1 cellular context compared by ENCODE assay signal in the genomic region with DNA sequence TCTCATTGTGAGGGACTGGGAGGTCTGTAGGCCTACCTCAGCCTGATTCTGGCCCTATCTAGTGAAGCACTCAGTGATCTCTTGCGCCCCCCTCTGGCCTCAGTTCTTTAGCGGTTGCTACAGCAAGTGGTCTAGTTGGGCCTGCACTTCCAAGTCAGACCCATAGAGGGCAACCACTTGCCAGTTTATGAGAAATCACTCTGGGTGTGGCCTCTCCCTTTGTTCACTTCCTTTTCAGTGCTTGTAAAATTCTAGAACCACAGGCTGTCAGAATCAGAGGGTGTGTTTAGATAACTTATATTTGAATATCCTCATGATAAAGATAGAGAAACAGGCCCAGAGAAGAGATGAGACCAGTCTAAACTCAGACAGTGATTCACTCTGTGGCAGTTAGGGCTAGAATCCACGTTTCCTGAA.
TF ChIP-seq lines count a peak whose summit lies in the region.

No MANE protein-coding gene starts in this region.

TF ChIP-seq in K562, 482 proteins besides CTCF, POLR2A, EP300 and RAD21 (continued from another document and continues in another):
- TF ChIP-seq, protein P1, sequence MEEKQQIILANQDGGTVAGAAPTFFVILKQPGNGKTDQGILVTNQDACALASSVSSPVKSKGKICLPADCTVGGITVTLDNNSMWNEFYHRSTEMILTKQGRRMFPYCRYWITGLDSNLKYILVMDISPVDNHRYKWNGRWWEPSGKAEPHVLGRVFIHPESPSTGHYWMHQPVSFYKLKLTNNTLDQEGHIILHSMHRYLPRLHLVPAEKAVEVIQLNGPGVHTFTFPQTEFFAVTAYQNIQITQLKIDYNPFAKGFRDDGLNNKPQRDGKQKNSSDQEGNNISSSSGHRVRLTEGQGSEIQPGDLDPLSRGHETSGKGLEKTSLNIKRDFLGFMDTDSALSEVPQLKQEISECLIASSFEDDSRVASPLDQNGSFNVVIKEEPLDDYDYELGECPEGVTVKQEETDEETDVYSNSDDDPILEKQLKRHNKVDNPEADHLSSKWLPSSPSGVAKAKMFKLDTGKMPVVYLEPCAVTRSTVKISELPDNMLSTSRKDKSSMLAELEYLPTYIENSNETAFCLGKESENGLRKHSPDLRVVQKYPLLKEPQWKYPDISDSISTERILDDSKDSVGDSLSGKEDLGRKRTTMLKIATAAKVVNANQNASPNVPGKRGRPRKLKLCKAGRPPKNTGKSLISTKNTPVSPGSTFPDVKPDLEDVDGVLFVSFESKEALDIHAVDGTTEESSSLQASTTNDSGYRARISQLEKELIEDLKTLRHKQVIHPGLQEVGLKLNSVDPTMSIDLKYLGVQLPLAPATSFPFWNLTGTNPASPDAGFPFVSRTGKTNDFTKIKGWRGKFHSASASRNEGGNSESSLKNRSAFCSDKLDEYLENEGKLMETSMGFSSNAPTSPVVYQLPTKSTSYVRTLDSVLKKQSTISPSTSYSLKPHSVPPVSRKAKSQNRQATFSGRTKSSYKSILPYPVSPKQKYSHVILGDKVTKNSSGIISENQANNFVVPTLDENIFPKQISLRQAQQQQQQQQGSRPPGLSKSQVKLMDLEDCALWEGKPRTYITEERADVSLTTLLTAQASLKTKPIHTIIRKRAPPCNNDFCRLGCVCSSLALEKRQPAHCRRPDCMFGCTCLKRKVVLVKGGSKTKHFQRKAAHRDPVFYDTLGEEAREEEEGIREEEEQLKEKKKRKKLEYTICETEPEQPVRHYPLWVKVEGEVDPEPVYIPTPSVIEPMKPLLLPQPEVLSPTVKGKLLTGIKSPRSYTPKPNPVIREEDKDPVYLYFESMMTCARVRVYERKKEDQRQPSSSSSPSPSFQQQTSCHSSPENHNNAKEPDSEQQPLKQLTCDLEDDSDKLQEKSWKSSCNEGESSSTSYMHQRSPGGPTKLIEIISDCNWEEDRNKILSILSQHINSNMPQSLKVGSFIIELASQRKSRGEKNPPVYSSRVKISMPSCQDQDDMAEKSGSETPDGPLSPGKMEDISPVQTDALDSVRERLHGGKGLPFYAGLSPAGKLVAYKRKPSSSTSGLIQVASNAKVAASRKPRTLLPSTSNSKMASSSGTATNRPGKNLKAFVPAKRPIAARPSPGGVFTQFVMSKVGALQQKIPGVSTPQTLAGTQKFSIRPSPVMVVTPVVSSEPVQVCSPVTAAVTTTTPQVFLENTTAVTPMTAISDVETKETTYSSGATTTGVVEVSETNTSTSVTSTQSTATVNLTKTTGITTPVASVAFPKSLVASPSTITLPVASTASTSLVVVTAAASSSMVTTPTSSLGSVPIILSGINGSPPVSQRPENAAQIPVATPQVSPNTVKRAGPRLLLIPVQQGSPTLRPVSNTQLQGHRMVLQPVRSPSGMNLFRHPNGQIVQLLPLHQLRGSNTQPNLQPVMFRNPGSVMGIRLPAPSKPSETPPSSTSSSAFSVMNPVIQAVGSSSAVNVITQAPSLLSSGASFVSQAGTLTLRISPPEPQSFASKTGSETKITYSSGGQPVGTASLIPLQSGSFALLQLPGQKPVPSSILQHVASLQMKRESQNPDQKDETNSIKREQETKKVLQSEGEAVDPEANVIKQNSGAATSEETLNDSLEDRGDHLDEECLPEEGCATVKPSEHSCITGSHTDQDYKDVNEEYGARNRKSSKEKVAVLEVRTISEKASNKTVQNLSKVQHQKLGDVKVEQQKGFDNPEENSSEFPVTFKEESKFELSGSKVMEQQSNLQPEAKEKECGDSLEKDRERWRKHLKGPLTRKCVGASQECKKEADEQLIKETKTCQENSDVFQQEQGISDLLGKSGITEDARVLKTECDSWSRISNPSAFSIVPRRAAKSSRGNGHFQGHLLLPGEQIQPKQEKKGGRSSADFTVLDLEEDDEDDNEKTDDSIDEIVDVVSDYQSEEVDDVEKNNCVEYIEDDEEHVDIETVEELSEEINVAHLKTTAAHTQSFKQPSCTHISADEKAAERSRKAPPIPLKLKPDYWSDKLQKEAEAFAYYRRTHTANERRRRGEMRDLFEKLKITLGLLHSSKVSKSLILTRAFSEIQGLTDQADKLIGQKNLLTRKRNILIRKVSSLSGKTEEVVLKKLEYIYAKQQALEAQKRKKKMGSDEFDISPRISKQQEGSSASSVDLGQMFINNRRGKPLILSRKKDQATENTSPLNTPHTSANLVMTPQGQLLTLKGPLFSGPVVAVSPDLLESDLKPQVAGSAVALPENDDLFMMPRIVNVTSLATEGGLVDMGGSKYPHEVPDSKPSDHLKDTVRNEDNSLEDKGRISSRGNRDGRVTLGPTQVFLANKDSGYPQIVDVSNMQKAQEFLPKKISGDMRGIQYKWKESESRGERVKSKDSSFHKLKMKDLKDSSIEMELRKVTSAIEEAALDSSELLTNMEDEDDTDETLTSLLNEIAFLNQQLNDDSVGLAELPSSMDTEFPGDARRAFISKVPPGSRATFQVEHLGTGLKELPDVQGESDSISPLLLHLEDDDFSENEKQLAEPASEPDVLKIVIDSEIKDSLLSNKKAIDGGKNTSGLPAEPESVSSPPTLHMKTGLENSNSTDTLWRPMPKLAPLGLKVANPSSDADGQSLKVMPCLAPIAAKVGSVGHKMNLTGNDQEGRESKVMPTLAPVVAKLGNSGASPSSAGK (IDR thresholded peaks at IDR 0.05) = no peak
- TF ChIP-seq EP400 (IDR thresholded peaks at IDR 0.05) (peak; percentile 34; the same call in 1 of the 2 replicates), SETDB1 (IDR thresholded peaks at IDR 0.05; ENCODE audit: low read length) (no peak), ZNF140 (CRISPR knock-in tag; IDR thresholded peaks at IDR 0.05) (no peak), ZFP30 (CRISPR knock-in tag; IDR thresholded peaks at IDR 0.05; ENCODE audit: borderline replicate concordance) (no peak), ETV5 (CRISPR knock-in tag; IDR thresholded peaks at IDR 0.05; ENCODE audit: low read depth) (0 out of 2 replicates have a peak, but pooled peaks have one; percentile 52), ZNF217 (CRISPR knock-in tag; IDR thresholded peaks at IDR 0.05) (no peak), ZNF24 (IDR thresholded peaks at IDR 0.05) (peak; percentile 71; the same call in 1 of the 2 replicates), RFX1 (IDR thresholded peaks at IDR 0.05) (peak; percentile 22; the same call in 1 of the 2 replicates), TAL1 (IDR thresholded peaks at IDR 0.05) (peak; percentile 36; the same call in 1 of the 2 replicates), NBN (IDR thresholded peaks at IDR 0.05; ENCODE audit: low read depth) (peak; percentile 52), SNRNP70 (optimal IDR thresholded peaks at IDR 0.05; ENCODE audit: low read depth, low read length) (no peak), ZNF589 (CRISPR knock-in tag; IDR thresholded peaks at IDR 0.05; ENCODE audit: low read depth) (no peak), DACH1 (IDR thresholded peaks at IDR 0.05; ENCODE audit: partially characterized antibody) (no peak), XRCC5 (IDR thresholded peaks at IDR 0.05; ENCODE audit: low read depth, low read length) (peak; percentile 88; the same call in 1 of the 2 replicates), BRD4 (IDR thresholded peaks at IDR 0.05) (no peak), GATAD2A (IDR thresholded peaks at IDR 0.05) (no peak), ZNF3 (CRISPR knock-in tag; IDR thresholded peaks at IDR 0.05) (no peak)
- TF ChIP-seq, protein P2, sequence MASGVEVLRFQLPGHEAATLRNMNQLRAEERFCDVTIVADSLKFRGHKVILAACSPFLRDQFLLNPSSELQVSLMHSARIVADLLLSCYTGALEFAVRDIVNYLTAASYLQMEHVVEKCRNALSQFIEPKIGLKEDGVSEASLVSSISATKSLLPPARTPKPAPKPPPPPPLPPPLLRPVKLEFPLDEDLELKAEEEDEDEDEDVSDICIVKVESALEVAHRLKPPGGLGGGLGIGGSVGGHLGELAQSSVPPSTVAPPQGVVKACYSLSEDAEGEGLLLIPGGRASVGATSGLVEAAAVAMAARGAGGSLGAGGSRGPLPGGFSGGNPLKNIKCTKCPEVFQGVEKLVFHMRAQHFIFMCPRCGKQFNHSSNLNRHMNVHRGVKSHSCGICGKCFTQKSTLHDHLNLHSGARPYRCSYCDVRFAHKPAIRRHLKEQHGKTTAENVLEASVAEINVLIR (CRISPR knock-in tag; IDR thresholded peaks at IDR 0.05) = no peak
- TF ChIP-seq, protein P3, sequence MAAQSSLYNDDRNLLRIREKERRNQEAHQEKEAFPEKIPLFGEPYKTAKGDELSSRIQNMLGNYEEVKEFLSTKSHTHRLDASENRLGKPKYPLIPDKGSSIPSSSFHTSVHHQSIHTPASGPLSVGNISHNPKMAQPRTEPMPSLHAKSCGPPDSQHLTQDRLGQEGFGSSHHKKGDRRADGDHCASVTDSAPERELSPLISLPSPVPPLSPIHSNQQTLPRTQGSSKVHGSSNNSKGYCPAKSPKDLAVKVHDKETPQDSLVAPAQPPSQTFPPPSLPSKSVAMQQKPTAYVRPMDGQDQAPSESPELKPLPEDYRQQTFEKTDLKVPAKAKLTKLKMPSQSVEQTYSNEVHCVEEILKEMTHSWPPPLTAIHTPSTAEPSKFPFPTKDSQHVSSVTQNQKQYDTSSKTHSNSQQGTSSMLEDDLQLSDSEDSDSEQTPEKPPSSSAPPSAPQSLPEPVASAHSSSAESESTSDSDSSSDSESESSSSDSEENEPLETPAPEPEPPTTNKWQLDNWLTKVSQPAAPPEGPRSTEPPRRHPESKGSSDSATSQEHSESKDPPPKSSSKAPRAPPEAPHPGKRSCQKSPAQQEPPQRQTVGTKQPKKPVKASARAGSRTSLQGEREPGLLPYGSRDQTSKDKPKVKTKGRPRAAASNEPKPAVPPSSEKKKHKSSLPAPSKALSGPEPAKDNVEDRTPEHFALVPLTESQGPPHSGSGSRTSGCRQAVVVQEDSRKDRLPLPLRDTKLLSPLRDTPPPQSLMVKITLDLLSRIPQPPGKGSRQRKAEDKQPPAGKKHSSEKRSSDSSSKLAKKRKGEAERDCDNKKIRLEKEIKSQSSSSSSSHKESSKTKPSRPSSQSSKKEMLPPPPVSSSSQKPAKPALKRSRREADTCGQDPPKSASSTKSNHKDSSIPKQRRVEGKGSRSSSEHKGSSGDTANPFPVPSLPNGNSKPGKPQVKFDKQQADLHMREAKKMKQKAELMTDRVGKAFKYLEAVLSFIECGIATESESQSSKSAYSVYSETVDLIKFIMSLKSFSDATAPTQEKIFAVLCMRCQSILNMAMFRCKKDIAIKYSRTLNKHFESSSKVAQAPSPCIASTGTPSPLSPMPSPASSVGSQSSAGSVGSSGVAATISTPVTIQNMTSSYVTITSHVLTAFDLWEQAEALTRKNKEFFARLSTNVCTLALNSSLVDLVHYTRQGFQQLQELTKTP (IDR thresholded peaks at IDR 0.05; ENCODE audit: low read depth in 1 of 2, partially characterized antibody in 2 of 2) = no peak
- TF ChIP-seq, protein P4, sequence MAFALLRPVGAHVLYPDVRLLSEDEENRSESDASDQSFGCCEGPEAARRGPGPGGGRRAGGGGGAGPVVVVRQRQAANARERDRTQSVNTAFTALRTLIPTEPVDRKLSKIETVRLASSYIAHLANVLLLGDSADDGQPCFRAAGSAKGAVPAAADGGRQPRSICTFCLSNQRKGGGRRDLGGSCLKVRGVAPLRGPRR (CRISPR knock-in tag; IDR thresholded peaks at IDR 0.05) = no peak
- TF ChIP-seq, protein P5, sequence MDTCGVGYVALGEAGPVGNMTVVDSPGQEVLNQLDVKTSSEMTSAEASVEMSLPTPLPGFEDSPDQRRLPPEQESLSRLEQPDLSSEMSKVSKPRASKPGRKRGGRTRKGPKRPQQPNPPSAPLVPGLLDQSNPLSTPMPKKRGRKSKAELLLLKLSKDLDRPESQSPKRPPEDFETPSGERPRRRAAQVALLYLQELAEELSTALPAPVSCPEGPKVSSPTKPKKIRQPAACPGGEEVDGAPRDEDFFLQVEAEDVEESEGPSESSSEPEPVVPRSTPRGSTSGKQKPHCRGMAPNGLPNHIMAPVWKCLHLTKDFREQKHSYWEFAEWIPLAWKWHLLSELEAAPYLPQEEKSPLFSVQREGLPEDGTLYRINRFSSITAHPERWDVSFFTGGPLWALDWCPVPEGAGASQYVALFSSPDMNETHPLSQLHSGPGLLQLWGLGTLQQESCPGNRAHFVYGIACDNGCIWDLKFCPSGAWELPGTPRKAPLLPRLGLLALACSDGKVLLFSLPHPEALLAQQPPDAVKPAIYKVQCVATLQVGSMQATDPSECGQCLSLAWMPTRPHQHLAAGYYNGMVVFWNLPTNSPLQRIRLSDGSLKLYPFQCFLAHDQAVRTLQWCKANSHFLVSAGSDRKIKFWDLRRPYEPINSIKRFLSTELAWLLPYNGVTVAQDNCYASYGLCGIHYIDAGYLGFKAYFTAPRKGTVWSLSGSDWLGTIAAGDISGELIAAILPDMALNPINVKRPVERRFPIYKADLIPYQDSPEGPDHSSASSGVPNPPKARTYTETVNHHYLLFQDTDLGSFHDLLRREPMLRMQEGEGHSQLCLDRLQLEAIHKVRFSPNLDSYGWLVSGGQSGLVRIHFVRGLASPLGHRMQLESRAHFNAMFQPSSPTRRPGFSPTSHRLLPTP (IDR thresholded peaks at IDR 0.05; ENCODE audit: borderline replicate concordance, extremely low read depth, insufficient read length) = no peak
- TF ChIP-seq, protein P6, sequence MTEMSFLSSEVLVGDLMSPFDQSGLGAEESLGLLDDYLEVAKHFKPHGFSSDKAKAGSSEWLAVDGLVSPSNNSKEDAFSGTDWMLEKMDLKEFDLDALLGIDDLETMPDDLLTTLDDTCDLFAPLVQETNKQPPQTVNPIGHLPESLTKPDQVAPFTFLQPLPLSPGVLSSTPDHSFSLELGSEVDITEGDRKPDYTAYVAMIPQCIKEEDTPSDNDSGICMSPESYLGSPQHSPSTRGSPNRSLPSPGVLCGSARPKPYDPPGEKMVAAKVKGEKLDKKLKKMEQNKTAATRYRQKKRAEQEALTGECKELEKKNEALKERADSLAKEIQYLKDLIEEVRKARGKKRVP (CRISPR knock-in tag; IDR thresholded peaks at IDR 0.05) = no peak
- TF ChIP-seq, protein P7, sequence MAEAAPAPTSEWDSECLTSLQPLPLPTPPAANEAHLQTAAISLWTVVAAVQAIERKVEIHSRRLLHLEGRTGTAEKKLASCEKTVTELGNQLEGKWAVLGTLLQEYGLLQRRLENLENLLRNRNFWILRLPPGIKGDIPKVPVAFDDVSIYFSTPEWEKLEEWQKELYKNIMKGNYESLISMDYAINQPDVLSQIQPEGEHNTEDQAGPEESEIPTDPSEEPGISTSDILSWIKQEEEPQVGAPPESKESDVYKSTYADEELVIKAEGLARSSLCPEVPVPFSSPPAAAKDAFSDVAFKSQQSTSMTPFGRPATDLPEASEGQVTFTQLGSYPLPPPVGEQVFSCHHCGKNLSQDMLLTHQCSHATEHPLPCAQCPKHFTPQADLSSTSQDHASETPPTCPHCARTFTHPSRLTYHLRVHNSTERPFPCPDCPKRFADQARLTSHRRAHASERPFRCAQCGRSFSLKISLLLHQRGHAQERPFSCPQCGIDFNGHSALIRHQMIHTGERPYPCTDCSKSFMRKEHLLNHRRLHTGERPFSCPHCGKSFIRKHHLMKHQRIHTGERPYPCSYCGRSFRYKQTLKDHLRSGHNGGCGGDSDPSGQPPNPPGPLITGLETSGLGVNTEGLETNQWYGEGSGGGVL (CRISPR knock-in tag; IDR thresholded peaks at IDR 0.05) = no peak
- TF ChIP-seq, protein P8, sequence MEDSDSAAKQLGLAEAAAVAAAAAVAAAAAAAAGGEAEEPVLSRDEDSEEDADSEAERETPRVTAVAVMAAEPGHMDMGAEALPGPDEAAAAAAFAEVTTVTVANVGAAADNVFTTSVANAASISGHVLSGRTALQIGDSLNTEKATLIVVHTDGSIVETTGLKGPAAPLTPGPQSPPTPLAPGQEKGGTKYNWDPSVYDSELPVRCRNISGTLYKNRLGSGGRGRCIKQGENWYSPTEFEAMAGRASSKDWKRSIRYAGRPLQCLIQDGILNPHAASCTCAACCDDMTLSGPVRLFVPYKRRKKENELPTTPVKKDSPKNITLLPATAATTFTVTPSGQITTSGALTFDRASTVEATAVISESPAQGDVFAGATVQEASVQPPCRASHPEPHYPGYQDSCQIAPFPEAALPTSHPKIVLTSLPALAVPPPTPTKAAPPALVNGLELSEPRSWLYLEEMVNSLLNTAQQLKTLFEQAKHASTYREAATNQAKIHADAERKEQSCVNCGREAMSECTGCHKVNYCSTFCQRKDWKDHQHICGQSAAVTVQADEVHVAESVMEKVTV (CRISPR knock-in tag; IDR thresholded peaks at IDR 0.05) = peak; percentile 94
